ENCODE assay signal across 8 cellular contexts in the genomic region with DNA sequence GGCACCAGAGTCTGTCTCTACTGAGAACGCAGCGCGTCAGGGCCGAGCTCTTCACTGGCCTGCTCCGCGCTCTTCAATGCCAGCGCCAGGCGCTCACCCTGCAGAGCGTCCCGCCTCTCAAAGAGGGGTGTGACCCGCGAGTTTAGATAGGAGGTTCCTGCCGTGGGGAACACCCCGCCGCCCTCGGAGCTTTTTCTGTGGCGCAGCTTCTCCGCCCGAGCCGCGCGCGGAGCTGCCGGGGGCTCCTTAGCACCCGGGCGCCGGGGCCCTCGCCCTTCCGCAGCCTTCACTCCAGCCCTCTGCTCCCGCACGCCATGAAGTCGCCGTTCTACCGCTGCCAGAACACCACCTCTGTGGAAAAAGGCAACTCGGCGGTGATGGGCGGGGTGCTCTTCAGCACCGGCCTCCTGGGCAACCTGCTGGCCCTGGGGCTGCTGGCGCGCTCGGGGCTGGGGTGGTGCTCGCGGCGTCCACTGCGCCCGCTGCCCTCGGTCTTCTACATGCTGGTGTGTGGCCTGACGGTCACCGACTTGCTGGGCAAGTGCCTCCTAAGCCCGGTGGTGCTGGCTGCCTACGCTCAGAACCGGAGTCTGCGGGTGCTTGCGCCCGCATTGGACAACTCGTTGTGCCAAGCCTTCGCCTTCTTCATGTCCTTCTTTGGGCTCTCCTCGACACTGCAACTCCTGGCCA. TPM values are rescaled to one million over a fixed set of nuclear protein-coding genes. Genes with fewer than 3 reads are reported as not detected.
DNase-seq lines count a peak whose midpoint lies in the region; ATAC-seq and TF ChIP-seq lines count a peak whose summit lies in the region.

PTGDR (plus strand) TSS at position 198 of the 690 bp plus-strand sequence; CDS start at position 315, 117 bp downstream.

- H3K36me3 Mint-ChIP-seq in progenitor cell of endocrine pancreas (ENCODE audit: insufficient read depth), result no peaks in the 10 kb centered on the region

- H3K4me1 Mint-ChIP-seq in progenitor cell of endocrine pancreas (ENCODE audit: low read depth), result peaks cover 9% of the 10 kb centered on the region

- H3K4me3 ChIP-seq in HFF-Myc (replicated peaks; ENCODE audit: low read depth, low read length), result peak within 1 kb of the TSS; percentile 25

- ATAC-seq in Right ventricle myocardium superior (ENCODE audit: poor library complexity) (peak; percentile 54), GM21717 (IDR thresholded peaks at IDR 0.05; ENCODE audit: unreplicated experiment) (no peak), HG03045 (IDR thresholded peaks at IDR 0.05; ENCODE audit: unreplicated experiment) (no peak)

- intact Hi-C loops in Right ventricle myocardium superior (cut with DNase I), result no loop called here

- TF ChIP-seq CTCF in HFF-Myc (IDR thresholded peaks at IDR 0.05; ENCODE audit: low read depth, low read length, missing control alignments) (no peak), progenitor cell of endocrine pancreas (IDR thresholded peaks at IDR 0.05; ENCODE audit: unreplicated experiment) (no peak)

- DNase-seq in HFF-Myc (ENCODE audit: extremely low read depth, low read depth), result no peak
- DNase-seq in activated T-cell treated with anti-CD3 and anti-CD28 coated beads, Interleukin-2, amount 50 U/mL, for 48 hours, result peak; percentile 38 to 58
- peak; percentile 70 for DNase-seq in Right ventricle myocardium superior
- peak; percentile 10 for DNase-seq in progenitor cell of endocrine pancreas (ENCODE audit: low spot score, unreplicated experiment)
- no peak for DNase-seq in putamen (ENCODE audit: low spot score)
- DNase-seq in NCI-H2171 (lab: John Stamatoyannopoulos, UW), result no peak

- no peak within 1 kb of the TSS for H3K27ac Mint-ChIP-seq in progenitor cell of endocrine pancreas

- H3K27me3 Mint-ChIP-seq in progenitor cell of endocrine pancreas, result peaks cover 87% of the 10 kb centered on the region

- H3K9me3 Mint-ChIP-seq in progenitor cell of endocrine pancreas (ENCODE audit: low read depth), result no peaks in the 10 kb centered on the region

- H3K4me3 Mint-ChIP-seq in progenitor cell of endocrine pancreas (ENCODE audit: low read depth), result peak within 1 kb of the TSS; percentile 70

RNA-seq across cellular contexts. Expression of gene PTGDR, which starts in this region (rescaled TPM):
- 0.89 TPM for total RNA-seq in Right ventricle myocardium superior
- not detected in 2 replicates for total RNA-seq in progenitor cell of endocrine pancreas

Comparison
In these comparisons a context has a peak if more than half of its experiments do, and no peak if none do; other contexts are left out.
1. Peak in DNase-seq and ATAC-seq in Right ventricle myocardium superior; RNA of the gene not detected or under 1 TPM.
2. Peak in DNase-seq in progenitor cell of endocrine pancreas; RNA of the gene not detected or under 1 TPM.
3. DNase-seq: peak in activated T-cell treated with anti-CD3 and anti-CD28 coated beads, Interleukin-2, amount 50 U/mL, for 48 hours (2 of 2); none in HFF-Myc (single experiment), putamen (single experiment) and NCI-H2171 (single experiment).